In the genomic region with DNA sequence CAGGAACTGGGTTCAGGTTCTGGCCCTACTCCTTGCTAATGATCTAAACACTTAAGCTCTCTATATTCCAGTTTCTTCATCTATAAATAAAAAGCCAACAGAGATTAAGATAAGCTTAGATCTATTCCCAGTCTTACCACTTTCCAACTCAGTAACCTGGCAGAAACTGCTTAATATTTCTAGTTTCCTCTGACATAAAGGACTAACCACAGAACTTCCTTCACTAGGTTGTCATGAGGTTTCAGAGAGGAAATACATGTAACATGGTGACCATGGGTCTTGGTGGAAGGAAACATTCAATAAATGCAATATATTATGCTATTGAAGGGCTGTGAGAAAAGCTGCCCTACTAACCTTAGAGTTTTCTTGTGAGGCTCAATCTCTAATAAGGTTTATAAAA, we compare ENCODE assay signal across 12 cellular contexts.
DNase-seq lines count a peak whose midpoint lies in the region; ATAC-seq, FAIRE-seq and TF ChIP-seq lines count a peak whose summit lies in the region.
"Had no signal": no experiment of that assay in that cellular context is flagged by ENCODE, and none has a peak within 500 bp of the region (broad histone marks: within the 10 kb centered on the region; RNA-seq: fewer than 3 reads in every experiment).

No MANE protein-coding gene starts in this region.

- peaks cover 2% of the 10 kb centered on the region for H3K4me1 Mint-ChIP-seq in activated CD8-positive, alpha-beta memory T cell treated with anti-CD3 and anti-CD28 coated beads, Interleukin-2, amount 10 ng/mL, durations not matched to agents 7 days and 5 days

- no peaks in the 10 kb centered on the region for H3K27me3 Mint-ChIP-seq in activated CD8-positive, alpha-beta memory T cell treated with anti-CD3 and anti-CD28 coated beads, Interleukin-2, amount 10 ng/mL, durations not matched to agents 7 days and 5 days

- no peak for TF ChIP-seq POLR2A in GM12892 (IDR thresholded peaks at IDR 0.05; ENCODE audit: low read depth, low read length)

- no peak overlapping the region for H3K4me3 Mint-ChIP-seq in activated CD8-positive, alpha-beta memory T cell treated with anti-CD3 and anti-CD28 coated beads, Interleukin-2, amount 10 ng/mL, durations not matched to agents 7 days and 5 days

- H3K27ac Mint-ChIP-seq in activated CD8-positive, alpha-beta memory T cell treated with anti-CD3 and anti-CD28 coated beads, Interleukin-2, amount 10 ng/mL, durations not matched to agents 7 days and 5 days, result no peak overlapping the region

- H3K9me3 Mint-ChIP-seq in activated CD8-positive, alpha-beta memory T cell treated with anti-CD3 and anti-CD28 coated beads, Interleukin-2, amount 10 ng/mL, durations not matched to agents 7 days and 5 days (ENCODE audit: low read depth), result no peaks in the 10 kb centered on the region

- CTCF ChIA-PET in activated CD8-positive, alpha-beta memory T cell treated with anti-CD3 and anti-CD28 coated beads, Interleukin-2, amount 10 ng/mL, durations not matched to agents 7 days and 5 days (lab: Charles Lee), result no interaction called here

- no peaks in the 10 kb centered on the region for H3K36me3 Mint-ChIP-seq in activated CD8-positive, alpha-beta memory T cell treated with anti-CD3 and anti-CD28 coated beads, Interleukin-2, amount 10 ng/mL, durations not matched to agents 7 days and 5 days

- peak; percentile 63 for FAIRE-seq in GM12892 (lab: Jason Lieb, UNC)

- DNase-seq in GM12892 (ENCODE audit: insufficient read length) (no peak), COLO668 (lab: John Stamatoyannopoulos, UW; ENCODE audit: unreplicated experiment) (no peak), foreskin melanocyte (no peak)
- no peak for DNase-seq in activated CD8-positive, alpha-beta memory T cell treated with anti-CD3 and anti-CD28 coated beads, Interleukin-2, amount 10 ng/mL, durations not matched to agents 7 days and 5 days
- DNase-seq: activated CD4-positive, alpha-beta T cell treated with anti-CD3 and anti-CD28 coated beads, Interleukin-2, amount 50 U/mL, for 48 hours; GOT3; IMR-90; NCI-H1930 had no signal

- peak; percentile 48 for ATAC-seq in GM19455 (IDR thresholded peaks at IDR 0.05; ENCODE audit: unreplicated experiment)
- ATAC-seq in HG02870 (IDR thresholded peaks at IDR 0.05; ENCODE audit: unreplicated experiment), result peak; percentile 41
- ATAC-seq in HG03565 (IDR thresholded peaks at IDR 0.05; ENCODE audit: unreplicated experiment), result peak; percentile 73
- ATAC-seq in activated CD4-positive, CD25-positive, alpha-beta regulatory T cell treated with anti-CD3 and anti-CD28 coated beads, Interleukin-2, amount 50 U/mL, for 24 hours, result no peak
- no peak for ATAC-seq in activated CD8-positive, alpha-beta memory T cell treated with anti-CD3 and anti-CD28 coated beads, Interleukin-2, amount 10 ng/mL, durations not matched to agents 7 days and 5 days

Comparison
In these comparisons a context has a peak if more than half of its experiments do, and no peak if none do; other contexts are left out.
1. ATAC-seq: peak in GM19455 (single experiment), HG02870 (single experiment) and HG03565 (single experiment); none in activated CD4-positive, CD25-positive, alpha-beta regulatory T cell treated with anti-CD3 and anti-CD28 coated beads, Interleukin-2, amount 50 U/mL, for 24 hours (0 of 2) and activated CD8-positive, alpha-beta memory T cell treated with anti-CD3 and anti-CD28 coated beads, Interleukin-2, amount 10 ng/mL, durations not matched to agents 7 days and 5 days (single experiment).